ENCODE assay signal across 8 cellular contexts in genomic region chr11:67266424-67267187, GRCh38. TPM values are rescaled to one million over a fixed set of nuclear protein-coding genes. Genes with fewer than 3 reads are reported as not detected.
DNase-seq lines count a peak whose midpoint lies in the region; ATAC-seq and TF ChIP-seq lines count a peak whose summit lies in the region.

TSS of gene GRK2 (plus strand) at chr11:67266473. CDS start at chr11:67266700, 227 bp downstream.

- CTCF ChIA-PET in activated CD4-positive, alpha-beta T cell treated with anti-CD3 and anti-CD28 coated beads, Interleukin-2, amount 10 ng/mL, durations not matched to agents 7 days and 5 days (lab: Charles Lee): interaction anchor here (0.6 to 3.2 kb wide), 11 partner anchors 11 to 341 kb away, joined by 3 to 30 read pairs (median 4); partner anchors contain the start of genes POLD4 and SSH3

- TF ChIP-seq CTCF in dorsolateral prefrontal cortex (IDR thresholded peaks at IDR 0.05 in 54 of 56, conservative IDR thresholded peaks at IDR 0.05 in 2 of 56; ENCODE audit: low read depth in 1 of 56, partially characterized antibody in 56 of 56) (no peak), lung (IDR thresholded peaks at IDR 0.05; ENCODE audit: control extremely low read depth, extremely low read depth) (no peak), testis (IDR thresholded peaks at IDR 0.05) (no peak)

- WGBS in lung, 2 donors: 0 to 1% methylated on average over 61 to 110 of the region's 110 CpGs
- 1 to 2% methylated on average over 10 to 91 of the region's 110 CpGs for WGBS in testis, 2 donors

- H3K9ac ChIP-seq in HUES48 (ENCODE audit: low read depth, low read length): peak within 1 kb of the TSS; percentile 18

- POLR2A ChIA-PET in activated CD4-positive, alpha-beta T cell treated with anti-CD3 and anti-CD28 coated beads, Interleukin-2, amount 10 ng/mL, durations not matched to agents 7 days and 5 days (lab: Charles Lee): interaction anchor here (0.6 to 1.1 kb wide), 3 partner anchors 22 to 290 kb away, joined by 3 to 5 read pairs (median 3); no protein-coding TSS in a partner anchor

- no peak for TF ChIP-seq POLR2A in testis (IDR thresholded peaks at IDR 0.05)

- H3K9me3 Mint-ChIP-seq in activated CD4-positive, alpha-beta T cell treated with anti-CD3 and anti-CD28 coated beads, Interleukin-2, amount 10 ng/mL, durations not matched to agents 7 days and 5 days: no peaks in the 10 kb centered on the region

- no peaks in the 10 kb centered on the region for H3K27me3 Mint-ChIP-seq in activated CD4-positive, alpha-beta T cell treated with anti-CD3 and anti-CD28 coated beads, Interleukin-2, amount 10 ng/mL, durations not matched to agents 7 days and 5 days

- no peaks in the 10 kb centered on the region for H3K9me3 ChIP-seq in HUES48 (ENCODE audit: control insufficient read depth, insufficient read depth, low read length)
- H3K9me3 ChIP-seq in lung (ENCODE audit: control insufficient read depth in 2 of 2, insufficient read depth in 1 of 2, low read length in 1 of 2): no peaks in the 10 kb centered on the region
- no peaks in the 10 kb centered on the region for H3K9me3 ChIP-seq in testis

- peaks cover 8% of the 10 kb centered on the region; the same call in 1 of the 2 replicates for H3K27me3 ChIP-seq in HUES48 (ENCODE audit: control insufficient read depth, insufficient read depth, low read length)
- H3K27me3 ChIP-seq in dorsolateral prefrontal cortex: no peaks in the 10 kb centered on the region
- H3K27me3 ChIP-seq in lung (ENCODE audit: control insufficient read depth, insufficient read depth): no peaks in the 10 kb centered on the region
- H3K27me3 ChIP-seq in testis: no peaks in the 10 kb centered on the region

- peaks cover 46% of the 10 kb centered on the region for H3K36me3 Mint-ChIP-seq in activated CD4-positive, alpha-beta T cell treated with anti-CD3 and anti-CD28 coated beads, Interleukin-2, amount 10 ng/mL, durations not matched to agents 7 days and 5 days (ENCODE audit: low read depth)

- H3K36me3 ChIP-seq in HUES48 (ENCODE audit: control insufficient read depth, insufficient read depth, low read length): peaks cover 13% of the 10 kb centered on the region
- peaks cover 0 to 3% of the 10 kb centered on the region in 2 donors for H3K36me3 ChIP-seq in lung (ENCODE audit: control insufficient read depth in 2 of 2, insufficient read depth in 2 of 2, low read length in 2 of 2)
- no peaks in the 10 kb centered on the region for H3K36me3 ChIP-seq in testis (ENCODE audit: low read depth, missing control alignments)

- peak within 1 kb of the TSS; percentile 95 for H3K4me3 Mint-ChIP-seq in activated CD4-positive, alpha-beta T cell treated with anti-CD3 and anti-CD28 coated beads, Interleukin-2, amount 10 ng/mL, durations not matched to agents 7 days and 5 days

- H3K27ac Mint-ChIP-seq in activated CD4-positive, alpha-beta T cell treated with anti-CD3 and anti-CD28 coated beads, Interleukin-2, amount 10 ng/mL, durations not matched to agents 7 days and 5 days: peak within 1 kb of the TSS; percentile 93

- peaks cover 66% of the 10 kb centered on the region for H3K4me1 Mint-ChIP-seq in activated CD4-positive, alpha-beta T cell treated with anti-CD3 and anti-CD28 coated beads, Interleukin-2, amount 10 ng/mL, durations not matched to agents 7 days and 5 days

- H3K4me3 ChIP-seq in HUES48 (ENCODE audit: low read depth, low read length) (peak within 1 kb of the TSS; percentile 70), dorsolateral prefrontal cortex (peak within 1 kb of the TSS; percentile 58 to 98 (median 84)), lung (peak within 1 kb of the TSS; percentile 78), testis (peak within 1 kb of the TSS; percentile 79 to 81)

- DNase-seq in activated CD4-positive, alpha-beta T cell treated with anti-CD3 and anti-CD28 coated beads, Interleukin-2, amount 10 ng/mL, durations not matched to agents 7 days and 5 days: peak; percentile 41
- DNase-seq in activated CD4-positive, alpha-beta T cell treated with anti-CD3 and anti-CD28 coated beads, Interleukin-2, amount 50 U/mL, for 4 hours: no peak
- DNase-seq in dorsolateral prefrontal cortex (peak in 3 of 10 donors; percentile 43 to 50 (median 46)), lung (ENCODE audit: low spot score) (no peak), testis (no peak), ecto neural progenitor cell (ENCODE audit: low spot score) (no peak)

- H3K27ac ChIP-seq in HUES48 (ENCODE audit: low read depth, low read length) (no peak within 1 kb of the TSS), dorsolateral prefrontal cortex (peak within 1 kb of the TSS; percentile 12 to 95 (median 86)), lung (ENCODE audit: low read depth in 1 of 2, low read length in 1 of 2) (peak within 1 kb of the TSS; percentile 76 to 83), testis (peak within 1 kb of the TSS; percentile 80 to 88)

- peaks cover 37% of the 10 kb centered on the region for H3K4me1 ChIP-seq in HUES48 (ENCODE audit: control insufficient read depth, insufficient read depth, low read length)
- H3K4me1 ChIP-seq in lung (ENCODE audit: control insufficient read depth in 2 of 2, insufficient read depth in 2 of 2, low read length in 2 of 2): peaks cover 9 to 36% of the 10 kb centered on the region in 2 donors
- peaks cover 53% of the 10 kb centered on the region for H3K4me1 ChIP-seq in testis

- peak; percentile 8; the same call in 2 of the 3 replicates for ATAC-seq in SK-N-SH treated with all-trans-retinoic acid at 6 μM for 48 hours
- ATAC-seq in lung (ENCODE audit: insufficient read depth, low FRiP score): no peak

- intact Hi-C loops in dorsolateral prefrontal cortex (cut with DNase I): loop anchor here (1.0 to 10.0 kb wide), 4 partner anchors 22 to 152 kb away; partner anchors contain the start of genes ANKRD13D (in 2 of the 2) and KDM2A (in 1 of the 2)
- intact Hi-C loops in testis (cut with DNase I; ENCODE audit: low total_unique reads): no loop called here

TF ChIP-seq in SK-N-SH treated with all-trans-retinoic acid at 6 μM for 48 hours, 23 proteins besides CTCF, POLR2A, EP300 and RAD21 (continues in another document):
- TF ChIP-seq ZFP30 (CRISPR knock-in tag; IDR thresholded peaks at IDR 0.05) (no peak), CREB5 (CRISPR knock-in tag; IDR thresholded peaks at IDR 0.05; ENCODE audit: low read depth) (no peak), ZNF565 (CRISPR knock-in tag; conservative IDR thresholded peaks at IDR 0.05; ENCODE audit: low read depth) (no peak), CSDC2 (CRISPR knock-in tag; IDR thresholded peaks at IDR 0.05) (no peak), POU6F1 (CRISPR knock-in tag; IDR thresholded peaks at IDR 0.05; ENCODE audit: borderline replicate concordance, low read depth) (no peak), ARNTL (CRISPR knock-in tag; IDR thresholded peaks at IDR 0.05; ENCODE audit: borderline replicate concordance, low read depth) (no peak), GLIS3 (CRISPR knock-in tag; IDR thresholded peaks at IDR 0.05) (no peak)

RNA-seq across cellular contexts. Expression of gene GRK2, which starts in this region (rescaled TPM):
- total RNA-seq in activated CD4-positive, alpha-beta T cell treated with anti-CD3 and anti-CD28 coated beads, Interleukin-2, amount 10 ng/mL, durations not matched to agents 7 days and 5 days: 100 to 1,000 TPM; 306 to 324 TPM
- 100 to 1,000 TPM in 93 of 120 experiments, 10 to 100 TPM in 27; 63.9 to 144 (median 111) TPM for total RNA-seq in dorsolateral prefrontal cortex
- 10 to 100 TPM; 37.1 to 99.8 TPM for total RNA-seq in lung
- 100 to 1,000 TPM in 1 of 2 donors, 10 to 100 TPM in 1; 95.2 to 130 TPM for polyA plus RNA-seq in lung
- total RNA-seq in testis: 10 to 100 TPM; 64.3 to 87.6 TPM
- 45.6 TPM for polyA plus RNA-seq in testis (ENCODE audit: insufficient read depth, low read depth, low replicate concordance)
